Comparison of ENCODE assay signal across 13 cellular contexts in the genomic region with DNA sequence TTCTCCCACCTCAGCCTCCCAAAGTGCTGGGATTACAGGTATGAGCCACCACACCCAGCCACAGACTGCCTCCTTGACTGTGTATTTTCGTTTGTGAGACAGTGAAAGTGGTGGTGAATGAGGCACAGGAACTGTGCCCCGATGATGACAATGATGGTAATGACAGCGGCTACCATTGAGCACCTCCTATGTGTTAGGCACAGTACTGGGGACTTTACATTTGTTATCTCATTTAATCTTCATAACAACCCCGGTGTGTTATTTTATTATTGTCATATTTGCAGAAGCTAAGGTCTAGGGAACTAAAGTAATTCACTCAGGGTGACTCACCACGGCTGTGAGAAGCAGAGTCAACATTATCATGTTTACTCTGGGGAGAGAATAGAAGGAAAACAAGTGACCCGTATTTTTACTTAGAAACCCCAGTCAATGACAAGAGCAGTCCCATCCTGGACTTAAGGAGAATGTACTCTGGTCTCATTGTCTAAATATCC.
DNase-seq lines count a peak whose midpoint lies in the region; TF ChIP-seq lines count a peak whose summit lies in the region.
"Had no signal": no experiment of that assay in that cellular context is flagged by ENCODE, and none has a peak within 500 bp of the region (broad histone marks: within the 10 kb centered on the region; RNA-seq: fewer than 3 reads in every experiment).

No MANE protein-coding gene starts in this region.

- no peaks in the 10 kb centered on the region for H3K36me3 ChIP-seq in colonic mucosa
- no peaks in the 10 kb centered on the region for H3K36me3 ChIP-seq in prostate gland

- no peak overlapping the region for H3K9ac ChIP-seq in colonic mucosa (ENCODE audit: low read depth in 2 of 2, low read length in 2 of 2)

- TF ChIP-seq CTCF in colonic mucosa (IDR thresholded peaks at IDR 0.05) (no peak), prostate gland (IDR thresholded peaks at IDR 0.05) (no peak), GM10266 (IDR thresholded peaks at IDR 0.05; ENCODE audit: control insufficient read depth, insufficient read depth, low read depth, missing control alignments) (no peak)

- no peak for TF ChIP-seq POLR2A in prostate gland (IDR thresholded peaks at IDR 0.05)

- H3K27ac ChIP-seq in colonic mucosa (peak overlapping the region; percentile 40), prostate gland (peak overlapping the region; percentile 22 to 35)
- H3K27ac ChIP-seq: 22Rv1 had no signal

- H3K4me3 ChIP-seq in colonic mucosa (no peak overlapping the region), prostate gland (no peak overlapping the region)

- WGBS in prostate gland: 53% methylated on average over 6 of the region's 6 CpGs

- H3K4me1 ChIP-seq in colonic mucosa (no peaks in the 10 kb centered on the region), prostate gland (replicated peaks) (peaks cover 4% of the 10 kb centered on the region)

- intact Hi-C loops in colonic mucosa (cut with DNase I): no loop called here
- intact Hi-C loops in prostate gland (cut with DNase I): no loop called here

- H3K9me3 ChIP-seq in colonic mucosa (no peaks in the 10 kb centered on the region), prostate gland (no peaks in the 10 kb centered on the region)

- H3K27me3 ChIP-seq in colonic mucosa (no peaks in the 10 kb centered on the region), prostate gland (replicated peaks; ENCODE audit: insufficient read depth) (no peaks in the 10 kb centered on the region)

- DNase-seq in DMS153 (lab: John Stamatoyannopoulos, UW) (peak; percentile 84), DMS153 treated with DMSO at 0.1 percent for 48 hours (lab: John Stamatoyannopoulos, UW; ENCODE audit: unreplicated experiment) (no peak), NCI-H146 treated with DMSO at 0.1 percent for 48 hours (lab: John Stamatoyannopoulos, UW; ENCODE audit: unreplicated experiment) (peak; percentile 9), colonic mucosa (peak; percentile 49), prostate gland (ENCODE audit: low spot score) (peak; percentile 54), GM10266 (ENCODE audit: extremely low spot score) (no peak), Kasumi-1 (lab: John Stamatoyannopoulos, UW) (no peak), occipital lobe (lab: John Stamatoyannopoulos, UW) (no peak)
- DNase-seq: activated T-cell treated with anti-CD3 and anti-CD28 coated beads, Interleukin-2, amount 50 U/mL, for 48 hours; caudate nucleus; islet precursor cell; NCI-H1105 treated with DMSO at 0.1 percent for 48 hours had no signal

Comparison
In these comparisons a context has a peak if more than half of its experiments do, and no peak if none do; other contexts are left out.
1. DNase-seq: peak in DMS153 (single experiment), NCI-H146 treated with DMSO at 0.1 percent for 48 hours (single experiment), colonic mucosa (single experiment) and prostate gland (single experiment); none in DMS153 treated with DMSO at 0.1 percent for 48 hours (single experiment), GM10266 (single experiment), Kasumi-1 (0 of 2) and occipital lobe (single experiment).